ENCODE assay signal across 8 cellular contexts in the genomic region with DNA sequence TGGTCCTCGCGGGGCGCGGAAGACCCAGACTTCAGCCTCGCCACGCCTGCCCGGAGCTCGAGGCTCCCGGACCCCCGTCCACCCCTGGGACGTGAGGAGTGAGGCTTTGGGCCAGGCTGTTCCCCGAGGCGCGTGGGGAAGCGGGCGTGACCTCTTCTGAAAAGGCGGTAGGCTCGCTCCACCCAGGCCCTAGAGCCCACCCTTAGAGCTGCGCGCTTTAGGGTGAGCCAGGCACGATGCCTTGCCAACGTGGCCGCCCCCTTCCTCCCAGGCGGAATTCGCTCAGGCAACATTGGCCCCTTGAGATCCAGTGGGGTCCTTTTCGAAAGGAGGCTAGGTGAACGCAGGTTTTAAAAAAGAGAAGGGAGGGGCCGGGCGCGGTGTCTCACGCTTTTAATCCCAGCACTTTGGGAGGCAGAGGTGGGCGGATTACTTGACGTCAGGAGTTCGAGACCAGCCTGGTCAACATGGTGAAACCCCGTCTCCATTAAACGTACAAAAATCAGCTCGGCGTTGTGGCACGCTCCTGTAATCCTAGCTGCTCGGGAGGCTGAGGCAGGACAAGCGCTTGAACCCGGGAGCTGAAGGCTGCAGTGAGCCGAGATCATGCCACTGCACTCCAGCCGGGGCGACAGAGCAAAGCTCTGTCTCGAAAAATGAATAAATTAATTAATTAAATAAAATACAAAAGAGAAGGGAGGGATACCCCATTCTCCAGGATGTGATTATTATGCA. TPM values are rescaled to one million over a fixed set of nuclear protein-coding genes. Genes with fewer than 3 reads are reported as not detected.
A peak's percentile ranks its signal among the peaks of the same experiment; 100 is the strongest.
DNase-seq lines count a peak whose midpoint lies in the region; ATAC-seq and TF ChIP-seq lines count a peak whose summit lies in the region.

No MANE protein-coding gene starts in this region.

- H3K9me3 Mint-ChIP-seq in CD4-positive, alpha-beta memory T cell = peaks cover 0 to 3% (median 0%) of the 10 kb centered on the region in 8 donors
- no peaks in the 10 kb centered on the region for H3K9me3 Mint-ChIP-seq in MCF 10A (ENCODE audit: unreplicated experiment)

- peaks cover 40% of the 10 kb centered on the region for H3K4me1 ChIP-seq in CD4-positive, alpha-beta memory T cell (ENCODE audit: insufficient read depth, low read length)
- H3K4me1 ChIP-seq in Karpas-422 (ENCODE audit: low read length) = peaks cover 58% of the 10 kb centered on the region
- peaks cover 0 to 59% (median 20%) of the 10 kb centered on the region in 4 donors for H3K4me1 ChIP-seq in tibial nerve

- no TSS peak for BruUV-seq in MCF 10A (replicated peaks; lab: Mats Ljungman, UMichigan)

- no peaks in the 10 kb centered on the region for H3K9me3 ChIP-seq in CD4-positive, alpha-beta memory T cell (ENCODE audit: control insufficient read depth in 1 of 2, low read length in 2 of 2)
- no peaks in the 10 kb centered on the region for H3K9me3 ChIP-seq in Karpas-422 (ENCODE audit: low read length)
- H3K9me3 ChIP-seq in tibial nerve = no peaks in the 10 kb centered on the region

- H2AFZ ChIP-seq in Karpas-422 (ENCODE audit: low read length) = peak overlapping the region; percentile 86

- peak overlapping the region; percentile 68 for H3K9ac ChIP-seq in Karpas-422 (ENCODE audit: low read length)

- intact Hi-C loops in CD4-positive, alpha-beta memory T cell (cut with micrococcal nuclease) = loop anchor here (2.0 to 5.0 kb wide), 2 partner anchors 247 to 580 kb away; no protein-coding TSS in a partner anchor
- intact Hi-C loops in MCF 10A (cut with micrococcal nuclease) (loop anchor here (10.0 kb wide), 1 partner anchor 583 kb away; no protein-coding TSS in a partner anchor), lower leg skin (cut with DNase I; ENCODE audit: low total_unique reads) (no loop called here)

- peaks cover 19 to 20% of the 10 kb centered on the region in 2 donors for H3K27me3 Mint-ChIP-seq in CD4-positive, alpha-beta memory T cell
- H3K27me3 Mint-ChIP-seq in MCF 10A (ENCODE audit: insufficient read depth, unreplicated experiment) = no peaks in the 10 kb centered on the region

- no peaks in the 10 kb centered on the region for H3K36me3 ChIP-seq in CD4-positive, alpha-beta memory T cell (ENCODE audit: insufficient read depth, low read length)
- H3K36me3 ChIP-seq in Karpas-422 (ENCODE audit: insufficient read depth, low read length) (no peaks in the 10 kb centered on the region), tibial nerve (no peaks in the 10 kb centered on the region)

- peak in 1 of 5 donors; percentile 6 for DNase-seq in CD4-positive, alpha-beta memory T cell
- DNase-seq in Karpas-422 = peak; percentile 58
- DNase-seq in MCF 10A (ENCODE audit: unreplicated experiment) = peak; percentile 29
- DNase-seq in lower leg skin (ENCODE audit: low spot score in 2 of 2) = peak; percentile 50 to 93
- no peak for DNase-seq in tibial nerve (ENCODE audit: low spot score in 2 of 2)
- DNase-seq in NCI-H2196 treated with DMSO at 0.1 percent for 48 hours (lab: John Stamatoyannopoulos, UW; ENCODE audit: unreplicated experiment) = no peak
- no peak for DNase-seq in globus pallidus (ENCODE audit: low spot score)

- no peak for ATAC-seq in HG03439 (IDR thresholded peaks at IDR 0.05; ENCODE audit: unreplicated experiment)

- no peaks in the 10 kb centered on the region for H3K79me2 ChIP-seq in Karpas-422 (ENCODE audit: low read length)

- no peak overlapping the region for H3K27ac Mint-ChIP-seq in CD4-positive, alpha-beta memory T cell
- no peak overlapping the region for H3K27ac Mint-ChIP-seq in MCF 10A (ENCODE audit: low read depth, unreplicated experiment)

- peaks cover 23% of the 10 kb centered on the region for H4K20me1 ChIP-seq in Karpas-422 (ENCODE audit: insufficient read depth, low read depth, low read length)

- peak in 1 of 2 donors; percentile 7 for TF ChIP-seq EP300 in tibial nerve (IDR thresholded peaks at IDR 0.05)

- no peaks in the 10 kb centered on the region for H3K9me2 ChIP-seq in Karpas-422 (replicated peaks; ENCODE audit: insufficient read depth, low read length)

- TF ChIP-seq POLR2A in lower leg skin (IDR thresholded peaks at IDR 0.05) (no peak), tibial nerve (IDR thresholded peaks at IDR 0.05) (peak in 1 of 2 donors; percentile 7)

- peaks cover 19% of the 10 kb centered on the region for H3K27me3 ChIP-seq in CD4-positive, alpha-beta memory T cell (ENCODE audit: insufficient read depth, low read length)
- H3K27me3 ChIP-seq in Karpas-422 (ENCODE audit: low read length) = no peaks in the 10 kb centered on the region
- H3K27me3 ChIP-seq in tibial nerve = peaks cover 0 to 23% of the 10 kb centered on the region in 2 donors

- POLR2A ChIA-PET in CD4-positive, alpha-beta memory T cell (lab: Charles Lee; ENCODE audit: partially characterized antibody) = interaction anchor here (0.6 to 2.1 kb wide), 11 partner anchors 19 to 1030 kb away, joined by 3 to 12 read pairs (median 4); a partner anchor contains a TSS
- POLR2A ChIA-PET in MCF 10A (lab: Yijun Ruan, JAX) = interaction anchor here (0.6 to 1.9 kb wide), 11 partner anchors 10 to 342 kb away, joined by 3 to 5 read pairs (median 3); a partner anchor contains a TSS

- peak overlapping the region; percentile 12 to 68 for H3K4me3 ChIP-seq in CD4-positive, alpha-beta memory T cell (ENCODE audit: low read length in 2 of 2)
- H3K4me3 ChIP-seq in Karpas-422 (ENCODE audit: low read length) (peak overlapping the region; percentile 68), lower leg skin (ENCODE audit: low read depth, poor library complexity, severe bottlenecking) (peak overlapping the region; percentile 38), tibial nerve (peak overlapping the region; percentile 53 to 79 (median 71))

- peak overlapping the region; percentile 61 to 81 (median 77) for H3K4me3 Mint-ChIP-seq in CD4-positive, alpha-beta memory T cell
- H3K4me3 Mint-ChIP-seq in MCF 10A (ENCODE audit: unreplicated experiment) = peak overlapping the region; percentile 68

- peaks cover 6 to 35% (median 19%) of the 10 kb centered on the region in 4 donors for H3K4me1 Mint-ChIP-seq in CD4-positive, alpha-beta memory T cell
- H3K4me1 Mint-ChIP-seq in MCF 10A (ENCODE audit: insufficient read depth, unreplicated experiment) = no peaks in the 10 kb centered on the region

- no peaks in the 10 kb centered on the region for H3K36me3 Mint-ChIP-seq in CD4-positive, alpha-beta memory T cell
- no peaks in the 10 kb centered on the region for H3K36me3 Mint-ChIP-seq in MCF 10A (ENCODE audit: insufficient read depth, unreplicated experiment)

- no peak for TF ChIP-seq CTCF in MCF 10A (IDR thresholded peaks at IDR 0.05; ENCODE audit: unreplicated experiment)
- TF ChIP-seq CTCF in lower leg skin (IDR thresholded peaks at IDR 0.05) = no peak
- no peak for TF ChIP-seq CTCF in tibial nerve (IDR thresholded peaks at IDR 0.05)

- CTCF ChIA-PET in CD4-positive, alpha-beta memory T cell (lab: Charles Lee; ENCODE audit: partially characterized antibody) = interaction anchor here (0.8 to 1.4 kb wide), 8 partner anchors 8 to 323 kb away, joined by 3 to 5 read pairs (median 4); a partner anchor contains a TSS
- CTCF ChIA-PET in MCF 10A (lab: Yijun Ruan, JAX) = interaction anchor here (0.5 to 1.3 kb wide), 7 partner anchors 11 to 584 kb away, joined by 3 to 5 read pairs (median 4); no protein-coding TSS in a partner anchor

- no peak overlapping the region for H3K27ac ChIP-seq in CD4-positive, alpha-beta memory T cell (ENCODE audit: low read depth, low read length)
- H3K27ac ChIP-seq in Karpas-422 (ENCODE audit: low read length) (no peak overlapping the region), tibial nerve (peak overlapping the region; percentile 18 to 94 (median 86))

- WGBS in lower leg skin, 2 donors = 4 to 7% methylated on average over 26 to 28 of the region's 46 CpGs
- WGBS in tibial nerve, 2 donors = 3% methylated on average over 28 to 39 of the region's 46 CpGs

- peak overlapping the region; percentile 99 for H3K4me2 ChIP-seq in Karpas-422 (ENCODE audit: low read depth, low read length, poor library complexity, severe bottlenecking)

RNA-seq across cellular contexts. Expression of a gene that starts 0.9 kb away (rescaled TPM):
- 1 to 10 TPM; 2.6 to 2.8 TPM for total RNA-seq in CD4-positive, alpha-beta memory T cell
- polyA plus RNA-seq in CD4-positive, alpha-beta memory T cell = 1 to 10 TPM; 2.6 to 2.8 TPM
- 4.1 and 8.1 TPM in 2 replicates for total RNA-seq in Karpas-422 (2014; rRNA removed; shearing (Covaris generic); ENCODE audit: low replicate concordance)
- total RNA-seq in MCF 10A (2022) (0.17 TPM in 1 of 2 replicates, not detected in the other), lower leg skin (10 to 100 TPM in 1 of 4 donors, 1 to 10 TPM in 3; 5.4 to 10.6 (median 8.4) TPM), tibial nerve (10 to 100 TPM; 10.1 to 15.9 (median 13.0) TPM)

RNA-seq across cellular contexts. Expression of a gene that starts 19.6 kb away (rescaled TPM):
- 10 to 100 TPM; 66.8 to 74.4 TPM for total RNA-seq in CD4-positive, alpha-beta memory T cell
- 100 to 1,000 TPM; 331 to 336 TPM for polyA plus RNA-seq in CD4-positive, alpha-beta memory T cell
- total RNA-seq in Karpas-422 (2014; rRNA removed; shearing (Covaris generic); ENCODE audit: low replicate concordance) = 135 and 229 TPM in 2 replicates
- total RNA-seq in MCF 10A (2022) = 295 and 339 TPM in 2 replicates
- 100 to 1,000 TPM; 109 to 175 (median 137) TPM for total RNA-seq in lower leg skin
- total RNA-seq in tibial nerve = 10 to 100 TPM; 27.8 to 51.3 (median 32.1) TPM

RNA-seq across cellular contexts. Expression of a gene that starts 37.9 kb away (rescaled TPM):
- under 1 TPM; 0.26 to 0.33 TPM for total RNA-seq in CD4-positive, alpha-beta memory T cell
- under 1 TPM in 1 of 2 donors, not detected in 1; 0.15 TPM for polyA plus RNA-seq in CD4-positive, alpha-beta memory T cell
- total RNA-seq in Karpas-422 (2014; rRNA removed; shearing (Covaris generic); ENCODE audit: low replicate concordance) = 46.6 and 54.0 TPM in 2 replicates
- total RNA-seq in MCF 10A (2022) (0.54 and 0.96 TPM in 2 replicates), lower leg skin (1 to 10 TPM in 3 of 4 donors, under 1 TPM in 1; 0.46 to 5.4 (median 1.2) TPM), tibial nerve (10 to 100 TPM in 2 of 4 donors, 1 to 10 TPM in 2; 1.5 to 14.1 (median 8.8) TPM)

RNA-seq across cellular contexts. Expression of a gene that starts 50.8 kb away (rescaled TPM):
- 100 to 1,000 TPM; 101 to 117 TPM for total RNA-seq in CD4-positive, alpha-beta memory T cell
- 10 to 100 TPM; 17.4 to 26.1 TPM for polyA plus RNA-seq in CD4-positive, alpha-beta memory T cell
- total RNA-seq in Karpas-422 (2014; rRNA removed; shearing (Covaris generic); ENCODE audit: low replicate concordance) = 58.8 and 69.5 TPM in 2 replicates
- 62.9 and 68.4 TPM in 2 replicates for total RNA-seq in MCF 10A (2022)
- total RNA-seq in lower leg skin = 10 to 100 TPM; 60.3 to 72.6 (median 67.5) TPM
- total RNA-seq in tibial nerve = 10 to 100 TPM; 59.4 to 84.6 (median 80.7) TPM

Comparison
In these comparisons a context has a peak if more than half of its experiments do, and no peak if none do; other contexts are left out.
1. DNase-seq: peak in Karpas-422 (single experiment), MCF 10A (single experiment) and lower leg skin (2 of 2); none in tibial nerve (0 of 2), NCI-H2196 treated with DMSO at 0.1 percent for 48 hours (single experiment) and globus pallidus (single experiment).
2. H3K27ac ChIP-seq: peak in tibial nerve (4 of 4); none in CD4-positive, alpha-beta memory T cell (single experiment) and Karpas-422 (single experiment).
3. Peak in every context shown above with its lines, with median percentiles within 50 percentile points of each other: H3K4me3 ChIP-seq.